In the genomic region with DNA sequence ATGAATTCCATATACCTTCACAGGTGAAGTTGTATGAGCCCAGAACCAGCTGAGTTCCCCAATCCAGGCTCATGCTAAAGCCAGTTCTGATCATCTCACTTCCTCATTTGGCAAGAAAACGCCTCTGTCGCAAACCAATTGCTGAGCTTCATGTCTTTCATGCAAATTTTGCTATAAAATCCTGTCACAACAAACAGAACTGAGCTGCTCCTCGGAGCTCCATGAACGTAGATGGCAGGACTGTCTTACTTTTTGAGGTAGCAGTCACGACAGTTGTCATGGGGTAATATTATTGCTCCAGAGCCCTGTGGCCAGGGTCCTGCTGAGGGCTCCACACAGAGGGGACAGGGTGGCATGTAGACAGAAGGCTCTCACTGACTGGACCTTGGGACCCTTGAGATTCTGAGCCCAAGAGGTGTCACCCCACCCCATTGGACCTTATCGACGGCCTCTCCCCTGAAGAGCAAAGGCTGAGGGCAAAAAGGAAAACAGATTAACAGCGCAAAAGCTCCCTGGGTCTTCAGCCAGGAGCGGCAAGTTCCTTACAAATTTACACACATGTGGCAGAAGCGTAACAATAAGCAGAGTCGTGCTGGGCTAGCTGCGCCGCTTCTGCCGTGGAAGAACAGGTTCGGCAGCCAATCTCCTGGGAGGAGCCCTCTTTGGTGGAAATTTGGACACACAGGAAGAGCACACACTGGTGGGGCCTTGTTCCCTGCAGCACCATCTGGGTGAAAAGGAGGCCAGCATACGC, we compare ENCODE assay signal across 10 cellular contexts.
A peak's percentile ranks its signal among the peaks of the same experiment; 100 is the strongest.
DNase-seq lines count a peak whose midpoint lies in the region; ATAC-seq and TF ChIP-seq lines count a peak whose summit lies in the region.
"Had no signal": no experiment of that assay in that cellular context is flagged by ENCODE, and none has a peak within 500 bp of the region (broad histone marks: within the 10 kb centered on the region; RNA-seq: fewer than 3 reads in every experiment).

No MANE protein-coding gene starts in this region.

- no peak for TF ChIP-seq CTCF in 22Rv1 (IDR thresholded peaks at IDR 0.05)

- H3K27ac ChIP-seq in 22Rv1 (0 out of 2 replicates have a peak overlapping the region, but pooled peaks have one; percentile 25), epithelial cell of prostate (peak overlapping the region; percentile 57)

- peak; percentile 66 for ATAC-seq in GM19455 (IDR thresholded peaks at IDR 0.05; ENCODE audit: unreplicated experiment)
- peak; percentile 42 for ATAC-seq in HG03460 (IDR thresholded peaks at IDR 0.05; ENCODE audit: unreplicated experiment)
- ATAC-seq: A549; stimulated activated naive CD8-positive, alpha-beta T cell treated with anti-CD3 and anti-CD28 coated beads, Interleukin-15, amount 100 ng/mL, for 72 hours had no signal

- DNase-seq in epithelial cell of prostate (ENCODE audit: low read depth, low spot score) (no peak), dermis blood vessel endothelial cell (no peak), kidney glomerular epithelial cell (lab: John Stamatoyannopoulos, UW) (no peak), DMS114 treated with DMSO at 0.1 percent for 48 hours (lab: John Stamatoyannopoulos, UW; ENCODE audit: unreplicated experiment) (no peak), epidermal melanocyte (ENCODE audit: insufficient read length, low spot score) (no peak)
- DNase-seq: stimulated activated naive CD8-positive, alpha-beta T cell treated with anti-CD3 and anti-CD28 coated beads, Interleukin-15, amount 100 ng/mL, for 72 hours had no signal
